In genomic region chr10:86944031-86944419, GRCh38 we compare ENCODE assay signal across 20 cellular contexts. TPM values are rescaled to one million over a fixed set of nuclear protein-coding genes. Genes with fewer than 3 reads are reported as not detected.
"Had no signal": no experiment of that assay in that cellular context is flagged by ENCODE, and none has a peak within 500 bp of the region (broad histone marks: within the 10 kb centered on the region; RNA-seq: fewer than 3 reads in every experiment).

No MANE protein-coding gene starts in this region.

- ATAC-seq: body of pancreas, natural killer cell had no signal

- H3K27me3 ChIP-seq: body of pancreas, tibial nerve had no signal

- DNase-seq: activated CD4-positive, alpha-beta T cell treated with anti-CD3 and anti-CD28 coated beads, Interleukin-2, amount 10 ng/mL, durations not matched to agents 24 days and 14 days; activated CD8-positive, alpha-beta T cell treated with anti-CD3 and anti-CD28 coated beads for 36 hours; activated gamma-delta T cell treated with Interleukin-2 at 50 U/mL for 16 hours; activated naive CD8-positive, alpha-beta T cell treated with anti-CD3 and anti-CD28 coated beads for 36 hours; activated T-cell treated with anti-CD3 and anti-CD28 coated beads, Interleukin-2, amount 50 U/mL, for 72 hours; amygdala; endodermal cell; erythroblast; foreskin melanocyte; glutamatergic neuron; natural killer cell; nucleus accumbens; stimulated activated naive CD8-positive, alpha-beta T cell treated with anti-CD3 and anti-CD28 coated beads, Interleukin-15, Interleukin-2, amounts not matched to agents 100 U/mL and 50 U/mL, for 24 hours; SW 1271 had no signal

- H3K27ac ChIP-seq: body of pancreas, tibial nerve had no signal

- H3K27me3 Mint-ChIP-seq: activated CD8-positive, alpha-beta T cell treated with anti-CD3 and anti-CD28 coated beads for 36 hours; activated naive CD8-positive, alpha-beta T cell treated with anti-CD3 and anti-CD28 coated beads for 36 hours had no signal

- FAIRE-seq: colon had no signal

- H3K9me3 ChIP-seq: body of pancreas, tibial nerve had no signal

- H3K9me3 Mint-ChIP-seq: activated CD4-positive, alpha-beta T cell treated with anti-CD3 and anti-CD28 coated beads, Interleukin-2, amount 10 ng/mL, durations not matched to agents 24 days and 14 days; activated CD8-positive, alpha-beta T cell treated with anti-CD3 and anti-CD28 coated beads for 36 hours; activated naive CD8-positive, alpha-beta T cell treated with anti-CD3 and anti-CD28 coated beads for 36 hours; activated T-cell treated with anti-CD3 and anti-CD28 coated beads, Interleukin-2, amount 50 U/mL, for 72 hours; endodermal cell; natural killer cell had no signal

- H3K27ac Mint-ChIP-seq: activated CD4-positive, alpha-beta T cell treated with anti-CD3 and anti-CD28 coated beads, Interleukin-2, amount 10 ng/mL, durations not matched to agents 24 days and 14 days; activated CD8-positive, alpha-beta T cell treated with anti-CD3 and anti-CD28 coated beads for 36 hours; activated naive CD8-positive, alpha-beta T cell treated with anti-CD3 and anti-CD28 coated beads for 36 hours; activated T-cell treated with anti-CD3 and anti-CD28 coated beads, Interleukin-2, amount 50 U/mL, for 72 hours; endodermal cell; natural killer cell; progenitor cell of endocrine pancreas had no signal

- H3K4me3 ChIP-seq: body of pancreas, lung, tibial nerve had no signal

- H3K36me3 Mint-ChIP-seq: activated naive CD8-positive, alpha-beta T cell treated with anti-CD3 and anti-CD28 coated beads for 36 hours; natural killer cell had no signal

- H3K4me3 Mint-ChIP-seq: activated CD4-positive, alpha-beta T cell treated with anti-CD3 and anti-CD28 coated beads, Interleukin-2, amount 10 ng/mL, durations not matched to agents 24 days and 14 days; activated CD8-positive, alpha-beta T cell treated with anti-CD3 and anti-CD28 coated beads for 36 hours; activated naive CD8-positive, alpha-beta T cell treated with anti-CD3 and anti-CD28 coated beads for 36 hours; activated T-cell treated with anti-CD3 and anti-CD28 coated beads, Interleukin-2, amount 50 U/mL, for 72 hours; endodermal cell; natural killer cell had no signal

RNA-seq across cellular contexts. Expression of gene MMRN2, which starts 13.4 kb away (rescaled TPM):
- total RNA-seq: activated CD4-positive, alpha-beta T cell treated with anti-CD3 and anti-CD28 coated beads, Interleukin-2, amount 10 ng/mL, durations not matched to agents 24 days and 14 days; activated CD8-positive, alpha-beta T cell treated with anti-CD3 and anti-CD28 coated beads for 36 hours; activated naive CD8-positive, alpha-beta T cell treated with anti-CD3 and anti-CD28 coated beads for 36 hours; T-helper 2 cell treated with Interferon-gamma antibody and Interleukin-4, amounts not matched to agents 100 ng/mL and 5 ng/mL, for 36 hours had no signal

RNA-seq across cellular contexts. Expression of gene SNCG, which starts 14.4 kb away (rescaled TPM):
- total RNA-seq: activated CD8-positive, alpha-beta T cell treated with anti-CD3 and anti-CD28 coated beads for 36 hours; activated naive CD8-positive, alpha-beta T cell treated with anti-CD3 and anti-CD28 coated beads for 36 hours; activated T-cell treated with anti-CD3 and anti-CD28 coated beads, Interleukin-2, amount 50 U/mL, for 72 hours; natural killer cell; T-helper 2 cell treated with Interferon-gamma antibody and Interleukin-4, amounts not matched to agents 100 ng/mL and 5 ng/mL, for 36 hours had no signal

RNA-seq across cellular contexts. Expression of gene ADIRF, which starts 24.3 kb away (rescaled TPM):
- total RNA-seq: activated CD4-positive, alpha-beta T cell treated with anti-CD3 and anti-CD28 coated beads, Interleukin-2, amount 10 ng/mL, durations not matched to agents 24 days and 14 days; activated CD8-positive, alpha-beta T cell treated with anti-CD3 and anti-CD28 coated beads for 36 hours; activated naive CD8-positive, alpha-beta T cell treated with anti-CD3 and anti-CD28 coated beads for 36 hours; activated T-cell treated with anti-CD3 and anti-CD28 coated beads, Interleukin-2, amount 50 U/mL, for 72 hours; natural killer cell; progenitor cell of endocrine pancreas; T-helper 2 cell treated with Interferon-gamma antibody and Interleukin-4, amounts not matched to agents 100 ng/mL and 5 ng/mL, for 36 hours had no signal
